9 cellular contexts compared by ENCODE assay signal in the genomic region with DNA sequence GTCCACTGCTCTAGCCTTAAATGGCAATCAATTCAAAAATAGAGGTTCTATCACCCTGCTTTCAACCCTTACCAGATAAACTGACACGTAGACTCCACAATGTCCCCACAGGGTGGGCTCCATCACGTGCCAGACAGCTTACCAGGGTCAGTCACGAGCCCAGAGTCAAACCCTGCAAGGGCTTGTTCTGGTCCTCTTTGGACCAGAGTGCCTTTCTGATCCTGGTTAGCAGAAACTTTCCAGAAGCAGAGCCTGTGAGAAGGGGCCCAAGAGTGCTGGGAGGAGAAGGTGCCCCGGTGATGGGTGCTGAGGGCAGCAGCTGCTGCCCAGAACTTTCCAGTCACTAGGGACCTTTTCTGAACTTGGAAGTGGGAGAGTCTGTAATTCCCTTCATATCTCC. TPM values are rescaled to one million over a fixed set of nuclear protein-coding genes. Genes with fewer than 3 reads are reported as not detected.
DNase-seq lines count a peak whose midpoint lies in the region; ATAC-seq and TF ChIP-seq lines count a peak whose summit lies in the region.
"Had no signal": no experiment of that assay in that cellular context is flagged by ENCODE, and none has a peak within 500 bp of the region (broad histone marks: within the 10 kb centered on the region; RNA-seq: fewer than 3 reads in every experiment).

No MANE protein-coding gene starts in this region.

- peak overlapping the region in 3 of 4 donors; percentile 65 to 78 (median 69) for H3K27ac ChIP-seq in gastroesophageal sphincter
- peak overlapping the region; percentile 28 to 83 (median 64) for H3K27ac ChIP-seq in thyroid gland

- H3K4me3 Mint-ChIP-seq in activated naive CD4-positive, alpha-beta T cell treated with anti-CD3 and anti-CD28 coated beads for 36 hours = peak overlapping the region; percentile 88
- H3K4me3 Mint-ChIP-seq in IgD-negative memory B cell = peak overlapping the region in 3 of 4 donors; percentile 75 to 85 (median 75)

- H3K36me3 Mint-ChIP-seq in activated naive CD4-positive, alpha-beta T cell treated with anti-CD3 and anti-CD28 coated beads for 36 hours (ENCODE audit: low read depth) = peaks cover 35% of the 10 kb centered on the region
- peaks cover 2% of the 10 kb centered on the region for H3K36me3 Mint-ChIP-seq in IgD-negative memory B cell

- no peak for TF ChIP-seq CTCF in gastroesophageal sphincter (IDR thresholded peaks at IDR 0.05)
- TF ChIP-seq CTCF in thyroid gland (IDR thresholded peaks at IDR 0.05) = no peak

- DNase-seq in activated naive CD4-positive, alpha-beta T cell treated with anti-CD3 and anti-CD28 coated beads for 36 hours = no peak
- DNase-seq in activated naive CD4-positive, alpha-beta T cell treated with anti-CD3 and anti-CD28 coated beads, Interleukin-2, amount 50 U/mL, for 16 hours = no peak
- DNase-seq in thyroid gland (no peak), COLO668 (lab: John Stamatoyannopoulos, UW; ENCODE audit: unreplicated experiment) (no peak), anterior cingulate cortex (lab: John Stamatoyannopoulos, UW) (no peak)

- H3K4me3 ChIP-seq in gastroesophageal sphincter = peak overlapping the region in 1 of 2 donors; percentile 50
- H3K4me3 ChIP-seq in thyroid gland (replicated peaks in 1 of 3) = no peak overlapping the region

- H3K27me3 ChIP-seq in gastroesophageal sphincter (peaks cover 3% of the 10 kb centered on the region), thyroid gland (no peaks in the 10 kb centered on the region)

- no peak for TF ChIP-seq EP300 in gastroesophageal sphincter (IDR thresholded peaks at IDR 0.05)

- no peaks in the 10 kb centered on the region for H3K27me3 Mint-ChIP-seq in activated naive CD4-positive, alpha-beta T cell treated with anti-CD3 and anti-CD28 coated beads for 36 hours (ENCODE audit: low read depth)
- H3K27me3 Mint-ChIP-seq in IgD-negative memory B cell = peaks cover 14% of the 10 kb centered on the region

- peaks cover 72% of the 10 kb centered on the region for H3K4me1 Mint-ChIP-seq in activated naive CD4-positive, alpha-beta T cell treated with anti-CD3 and anti-CD28 coated beads for 36 hours (ENCODE audit: low read depth)
- H3K4me1 Mint-ChIP-seq in IgD-negative memory B cell = peaks cover 2 to 8% (median 5%) of the 10 kb centered on the region in 3 donors

- CTCF ChIA-PET in activated naive CD4-positive, alpha-beta T cell treated with anti-CD3 and anti-CD28 coated beads for 36 hours (lab: Charles Lee) = interaction anchor here (0.7 to 3.2 kb wide), 5 partner anchors 11 to 288 kb away, joined by 3 to 11 read pairs (median 9); partner anchors contain the start of gene GIMAP8

- no CpG with 5 or more reads among the region's 4 CpGs for WGBS in gastroesophageal sphincter (ENCODE audit: low coverage in 1 of 2), 2 donors
- 43 to 47% methylated on average over 4 of the region's 4 CpGs for whole genome bisulfite sequencing in thyroid gland, 2 donors

- H3K27ac Mint-ChIP-seq in activated naive CD4-positive, alpha-beta T cell treated with anti-CD3 and anti-CD28 coated beads for 36 hours = peak overlapping the region; percentile 95
- peak overlapping the region in 1 of 3 donors; percentile 80 for H3K27ac Mint-ChIP-seq in IgD-negative memory B cell

- ATAC-seq in gastroesophageal sphincter (no peak), HG02970 (IDR thresholded peaks at IDR 0.05; ENCODE audit: low FRiP score, unreplicated experiment) (no peak)

- intact Hi-C loops in activated naive CD4-positive, alpha-beta T cell treated with anti-CD3 and anti-CD28 coated beads for 36 hours (cut with micrococcal nuclease) = loop anchor here (1.0 kb wide), 2 partner anchors 169 to 289 kb away; no protein-coding TSS in a partner anchor
- intact Hi-C loops in thyroid gland (cut with DNase I) = no loop called here

- H3K36me3 ChIP-seq in gastroesophageal sphincter (peaks cover 0 to 6% of the 10 kb centered on the region in 2 donors), thyroid gland (peaks cover 0 to 5% of the 10 kb centered on the region in 2 donors)

- TF ChIP-seq POLR2A in gastroesophageal sphincter (IDR thresholded peaks at IDR 0.05) (no peak), thyroid gland (IDR thresholded peaks at IDR 0.05) (no peak)

- H3K9me3 ChIP-seq in gastroesophageal sphincter (no peaks in the 10 kb centered on the region), thyroid gland (no peaks in the 10 kb centered on the region)

- H3K4me1 ChIP-seq in gastroesophageal sphincter = peaks cover 0 to 12% (median 0%) of the 10 kb centered on the region in 3 donors
- H3K4me1 ChIP-seq in thyroid gland = no peaks in the 10 kb centered on the region

- no peaks in the 10 kb centered on the region for H3K9me3 Mint-ChIP-seq in activated naive CD4-positive, alpha-beta T cell treated with anti-CD3 and anti-CD28 coated beads for 36 hours
- no peaks in the 10 kb centered on the region for H3K9me3 Mint-ChIP-seq in IgD-negative memory B cell

RNA-seq across cellular contexts. Expression of gene GIMAP5, which starts 0.4 kb away (rescaled TPM):
- total RNA-seq in activated naive CD4-positive, alpha-beta T cell treated with anti-CD3 and anti-CD28 coated beads for 36 hours = 10 to 100 TPM; 32.1 to 32.3 TPM
- 16.3 TPM for polyA plus RNA-seq in IgD-negative memory B cell
- total RNA-seq in gastroesophageal sphincter (10 to 100 TPM; 16.8 to 43.3 (median 32.5) TPM), thyroid gland (10 to 100 TPM; 25.3 to 80.6 (median 39.0) TPM)
- total RNA-seq: myocyte had no signal

RNA-seq across cellular contexts. Expression of gene GIMAP1, which starts 20.5 kb away (rescaled TPM):
- total RNA-seq in activated naive CD4-positive, alpha-beta T cell treated with anti-CD3 and anti-CD28 coated beads for 36 hours = 1 to 10 TPM; 5.1 to 5.3 TPM
- polyA plus RNA-seq in IgD-negative memory B cell = 3.0 TPM
- 10 to 100 TPM in 1 of 4 donors, 1 to 10 TPM in 3; 4.2 to 14.3 (median 7.9) TPM for total RNA-seq in gastroesophageal sphincter
- 10 to 100 TPM in 2 of 4 donors, 1 to 10 TPM in 2; 6.7 to 23.6 (median 9.6) TPM for total RNA-seq in thyroid gland
- total RNA-seq: myocyte had no signal

RNA-seq across cellular contexts. Expression of gene GIMAP2, which starts 51.4 kb away (rescaled TPM):
- total RNA-seq in activated naive CD4-positive, alpha-beta T cell treated with anti-CD3 and anti-CD28 coated beads for 36 hours = 10 to 100 TPM; 45.0 to 49.5 TPM
- 11.9 TPM for polyA plus RNA-seq in IgD-negative memory B cell
- total RNA-seq in gastroesophageal sphincter (10 to 100 TPM in 2 of 4 donors, 1 to 10 TPM in 2; 3.3 to 14.9 (median 9.7) TPM), thyroid gland (10 to 100 TPM in 2 of 4 donors, 1 to 10 TPM in 2; 6.7 to 32.4 (median 10.4) TPM)
